Comparison of ENCODE assay signal across 8 cellular contexts in genomic region chr3:129226374-129226773, GRCh38. TPM values are rescaled to one million over a fixed set of nuclear protein-coding genes. Genes with fewer than 3 reads are reported as not detected.
DNase-seq lines count a peak whose midpoint lies in the region; ATAC-seq and TF ChIP-seq lines count a peak whose summit lies in the region.

No MANE protein-coding gene starts in this region.

- H3K79me2 ChIP-seq in Loucy (ENCODE audit: insufficient read depth, low read length), result no peaks in the 10 kb centered on the region
- no peaks in the 10 kb centered on the region for H3K79me2 ChIP-seq in MM.1S (ENCODE audit: low read length)

- H3K4me2 ChIP-seq in Loucy (ENCODE audit: low read depth, low read length, poor library complexity, severe bottlenecking) (no peak overlapping the region), MM.1S (ENCODE audit: low read depth, low read length) (no peak overlapping the region)

- TF ChIP-seq CTCF in Loucy (conservative IDR thresholded peaks at IDR 0.05; ENCODE audit: low read length) (no peak), MM.1S (IDR thresholded peaks at IDR 0.05; ENCODE audit: low read length) (no peak)

- H3K36me3 ChIP-seq in Loucy (ENCODE audit: insufficient read depth, low read length) (no peaks in the 10 kb centered on the region), MM.1S (replicated peaks; ENCODE audit: insufficient read depth, low read length) (no peaks in the 10 kb centered on the region)

- H4K20me1 ChIP-seq in Loucy (ENCODE audit: insufficient read depth, low read length, poor library complexity, severe bottlenecking), result no peaks in the 10 kb centered on the region
- no peaks in the 10 kb centered on the region for H4K20me1 ChIP-seq in MM.1S (ENCODE audit: insufficient read depth, low read length)

- H3K9ac ChIP-seq in Loucy (ENCODE audit: low read depth, low read length, poor library complexity, severe bottlenecking), result no peak overlapping the region
- H3K9ac ChIP-seq in MM.1S (ENCODE audit: low read length), result no peak overlapping the region

- H3K4me3 ChIP-seq in Loucy (ENCODE audit: low read length, poor library complexity, severe bottlenecking) (no peak overlapping the region), MM.1S (ENCODE audit: low read length) (no peak overlapping the region)

- DNase-seq in AG08396 (ENCODE audit: low spot score) (peak; percentile 62), cerebellum (ENCODE audit: low spot score) (peak; percentile 91), myocyte (ENCODE audit: low read depth) (peak; percentile 98), D341Med (ENCODE audit: low spot score) (no peak), MM.1S (no peak)

- H3K9me3 ChIP-seq in Loucy (ENCODE audit: insufficient read depth, low read depth, low read length) (no peaks in the 10 kb centered on the region), MM.1S (replicated peaks; ENCODE audit: insufficient read depth, low read length) (no peaks in the 10 kb centered on the region)

- peaks cover 5% of the 10 kb centered on the region; the same call in 1 of the 2 replicates for H3F3A ChIP-seq in Loucy (ENCODE audit: low read depth)
- no peaks in the 10 kb centered on the region for H3F3A ChIP-seq in MM.1S (ENCODE audit: insufficient read depth, low read length)

- ATAC-seq in HG03175 (IDR thresholded peaks at IDR 0.05; ENCODE audit: unreplicated experiment), result no peak
- no peak for ATAC-seq in GM19463 (IDR thresholded peaks at IDR 0.05; ENCODE audit: unreplicated experiment)

- H3K4me1 ChIP-seq in Loucy (ENCODE audit: insufficient read depth, low read length, poor library complexity, severe bottlenecking) (peaks cover 25% of the 10 kb centered on the region), MM.1S (ENCODE audit: low read length) (peaks cover 5% of the 10 kb centered on the region)

- no peaks in the 10 kb centered on the region for H3K9me2 ChIP-seq in Loucy (replicated peaks; ENCODE audit: low read depth, low read length)
- no peaks in the 10 kb centered on the region for H3K9me2 ChIP-seq in MM.1S (replicated peaks; ENCODE audit: insufficient read depth, low read length)

- H3K27ac ChIP-seq in MM.1S (ENCODE audit: low read length), result no peak overlapping the region

- H2AFZ ChIP-seq in Loucy (ENCODE audit: low read length) (peak overlapping the region; percentile 60; the same call in 1 of the 2 replicates), MM.1S (ENCODE audit: low read length) (no peak overlapping the region)

- H3K27me3 ChIP-seq in Loucy (ENCODE audit: insufficient read depth, low read length, poor library complexity, severe bottlenecking) (no peaks in the 10 kb centered on the region), MM.1S (replicated peaks; ENCODE audit: insufficient read depth, low read length) (no peaks in the 10 kb centered on the region)

RNA-seq across cellular contexts. Expression of gene COPG1, which starts 23.0 kb away (rescaled TPM):
- 70.9 TPM for total RNA-seq in cerebellum
- total RNA-seq in myocyte, result 161 and 231 TPM in 2 replicates
- polyA plus RNA-seq in myocyte (2012), result 245 TPM

RNA-seq across cellular contexts. Expression of gene CNBP, which starts 42.7 kb away (rescaled TPM):
- total RNA-seq in cerebellum (127 TPM), myocyte (398 and 566 TPM in 2 replicates)
- 207 TPM for polyA plus RNA-seq in myocyte (2012)

RNA-seq across cellular contexts. Expression of gene HMCES, which starts 52.3 kb away (rescaled TPM):
- 14.6 TPM for total RNA-seq in cerebellum
- 10.6 and 16.1 TPM in 2 replicates for total RNA-seq in myocyte
- 33.0 TPM for polyA plus RNA-seq in myocyte (2012)

Comparison
In these comparisons a context has a peak if more than half of its experiments do, and no peak if none do; other contexts are left out.
1. DNase-seq: peak in AG08396 (single experiment), cerebellum (single experiment) and myocyte (single experiment); none in D341Med (single experiment) and MM.1S (single experiment).